Comparison of ENCODE assay signal across 1 cellular context in the genomic region with DNA sequence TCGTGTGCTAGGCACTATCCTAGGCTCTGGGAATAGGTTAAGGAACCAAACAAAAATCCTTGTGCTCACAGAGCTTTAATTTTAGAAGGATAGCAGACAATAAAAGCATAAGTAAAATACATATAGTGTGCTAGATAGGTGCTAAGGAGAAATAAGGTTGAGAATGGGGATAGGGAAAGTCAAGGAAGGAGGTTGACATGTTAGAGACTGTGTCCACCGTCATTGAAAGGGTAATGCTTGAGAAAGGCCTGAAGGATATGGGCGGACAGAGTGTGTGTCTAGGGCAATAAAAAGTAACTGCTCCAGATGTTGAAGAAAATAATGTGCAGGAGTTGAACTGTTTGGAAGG.
TF ChIP-seq lines count a peak whose summit lies in the region.

No MANE protein-coding gene starts in this region.

TF ChIP-seq in HepG2, 621 proteins besides CTCF, POLR2A, EP300 and RAD21:
- TF ChIP-seq, protein P1, sequence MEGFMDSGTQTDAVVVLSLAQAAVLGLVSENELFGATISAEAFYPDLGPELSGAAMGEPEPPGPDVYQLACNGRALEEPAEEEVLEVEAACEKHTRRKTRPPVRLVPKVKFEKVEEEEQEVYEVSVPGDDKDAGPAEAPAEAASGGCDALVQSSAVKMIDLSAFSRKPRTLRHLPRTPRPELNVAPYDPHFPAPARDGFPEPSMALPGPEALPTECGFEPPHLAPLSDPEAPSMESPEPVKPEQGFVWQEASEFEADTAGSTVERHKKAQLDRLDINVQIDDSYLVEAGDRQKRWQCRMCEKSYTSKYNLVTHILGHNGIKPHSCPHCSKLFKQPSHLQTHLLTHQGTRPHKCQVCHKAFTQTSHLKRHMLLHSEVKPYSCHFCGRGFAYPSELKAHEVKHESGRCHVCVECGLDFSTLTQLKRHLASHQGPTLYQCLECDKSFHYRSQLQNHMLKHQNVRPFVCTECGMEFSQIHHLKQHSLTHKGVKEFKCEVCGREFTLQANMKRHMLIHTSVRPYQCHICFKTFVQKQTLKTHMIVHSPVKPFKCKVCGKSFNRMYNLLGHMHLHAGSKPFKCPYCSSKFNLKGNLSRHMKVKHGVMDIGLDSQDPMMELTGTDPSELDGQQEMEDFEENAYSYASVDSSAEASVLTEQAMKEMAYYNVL (CRISPR knock-in tag; IDR thresholded peaks at IDR 0.05; ENCODE audit: borderline replicate concordance): no peak
- TF ChIP-seq REL (CRISPR knock-in tag; conservative IDR thresholded peaks at IDR 0.05) (0 out of 2 replicates have a peak, but pooled peaks have one; percentile 1), ZNF431 (CRISPR knock-in tag; IDR thresholded peaks at IDR 0.05; ENCODE audit: borderline replicate concordance, low read depth) (0 out of 2 replicates have a peak, but pooled peaks have one; percentile 19), NPAS2 (CRISPR knock-in tag; IDR thresholded peaks at IDR 0.05; ENCODE audit: borderline replicate concordance) (no peak), JDP2 (CRISPR knock-in tag; IDR thresholded peaks at IDR 0.05; ENCODE audit: borderline replicate concordance) (0 out of 2 replicates have a peak, but pooled peaks have one; percentile 2), ZKSCAN8 (CRISPR knock-in tag; IDR thresholded peaks at IDR 0.05; ENCODE audit: borderline replicate concordance) (0 out of 2 replicates have a peak, but pooled peaks have one; percentile 6), SP140L (CRISPR knock-in tag; IDR thresholded peaks at IDR 0.05; ENCODE audit: borderline replicate concordance) (0 out of 2 replicates have a peak, but pooled peaks have one; percentile 5)
TF ChIP-seq in HepG2: peak in this region for 5.
